Comparison of ENCODE assay signal across 1 cellular context in the genomic region with DNA sequence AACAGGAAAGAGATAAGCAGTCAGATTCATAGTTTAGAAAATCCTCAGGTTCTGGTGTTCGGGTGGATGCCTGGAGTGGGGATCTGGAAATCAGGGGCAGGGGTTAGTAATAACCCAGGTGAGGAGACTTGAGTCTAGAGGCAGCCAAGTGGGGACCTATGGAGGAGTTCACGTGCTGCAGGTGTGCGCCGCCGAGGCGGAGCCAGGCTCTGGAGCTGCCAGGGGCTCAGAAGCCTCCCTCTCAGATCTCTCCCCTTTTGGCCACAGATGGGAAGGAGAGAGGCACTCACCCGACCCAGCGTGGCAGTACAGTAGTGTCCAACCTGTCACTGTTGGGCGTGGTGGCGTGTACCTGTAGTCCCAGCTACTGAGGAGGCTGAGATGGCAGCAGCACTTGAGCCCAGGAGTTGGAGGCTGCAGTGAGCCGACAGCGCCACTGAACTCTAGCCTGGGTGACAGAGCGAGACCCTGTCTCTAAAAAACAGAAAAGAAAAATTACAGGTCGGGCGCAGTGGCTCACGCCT.
TF ChIP-seq lines count a peak whose summit lies in the region.

No MANE protein-coding gene starts in this region.

TF ChIP-seq in GM23338, 12 proteins besides CTCF, POLR2A, EP300 and RAD21:
- TF ChIP-seq ETS1 (IDR thresholded peaks at IDR 0.05) (no peak), JUNB (IDR thresholded peaks at IDR 0.05; ENCODE audit: unreplicated experiment) (no peak), NANOG (IDR thresholded peaks at IDR 0.05; ENCODE audit: borderline replicate concordance) (no peak), EZH2 (IDR thresholded peaks at IDR 0.05; ENCODE audit: low read depth, unreplicated experiment) (no peak), REST (IDR thresholded peaks at IDR 0.05; ENCODE audit: unreplicated experiment) (no peak), ZNF331 (CRISPR knock-in tag; IDR thresholded peaks at IDR 0.05; ENCODE audit: low read depth) (no peak), ZNF114 (CRISPR knock-in tag; IDR thresholded peaks at IDR 0.05) (no peak), ZNF462 (CRISPR knock-in tag; IDR thresholded peaks at IDR 0.05) (no peak)
